In the genomic region with DNA sequence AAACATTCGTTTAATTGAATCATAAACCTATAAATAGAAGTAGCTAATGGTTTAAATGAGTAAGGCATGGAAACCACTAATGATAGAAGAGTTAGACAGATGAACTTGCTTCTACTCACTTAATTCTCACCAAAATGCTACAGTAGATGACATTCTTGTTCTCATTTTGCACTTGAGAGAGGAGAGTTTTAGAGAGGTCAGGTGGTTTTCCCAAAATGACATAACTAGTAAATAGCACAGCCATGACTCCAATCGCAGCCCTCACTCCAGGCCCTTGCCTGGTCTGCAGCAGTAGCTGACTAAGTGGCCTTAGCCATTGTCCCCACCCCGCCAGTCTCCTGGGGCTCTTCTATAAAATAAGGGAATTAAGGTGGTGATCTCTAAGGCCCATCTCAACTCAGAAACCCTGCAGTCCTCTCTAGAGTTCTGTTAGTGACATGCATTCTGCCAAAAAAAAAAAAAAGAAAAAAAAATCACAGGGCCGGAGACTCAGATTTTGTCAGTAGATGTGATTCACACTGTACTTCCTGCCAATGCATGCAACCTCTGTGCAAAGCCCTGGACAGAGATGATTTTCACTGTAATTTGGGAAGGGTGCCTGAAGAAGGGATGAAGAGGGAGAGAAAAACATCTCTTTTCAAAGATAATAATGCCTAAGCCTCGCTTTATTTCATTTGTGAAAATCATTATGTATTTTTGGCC, we compare ENCODE assay signal across 14 cellular contexts.
DNase-seq lines count a peak whose midpoint lies in the region; ATAC-seq and TF ChIP-seq lines count a peak whose summit lies in the region.
"Had no signal": no experiment of that assay in that cellular context is flagged by ENCODE, and none has a peak within 500 bp of the region (broad histone marks: within the 10 kb centered on the region; RNA-seq: fewer than 3 reads in every experiment).

No MANE protein-coding gene starts in this region.

- no peaks in the 10 kb centered on the region for H3K9me3 ChIP-seq in Caco-2
- H3K9me3 ChIP-seq in MM.1S (replicated peaks; ENCODE audit: insufficient read depth, low read length) = no peaks in the 10 kb centered on the region
- no peaks in the 10 kb centered on the region for H3K9me3 ChIP-seq in mesenchymal stem cell (ENCODE audit: control insufficient read depth, low read length)

- POLR2A ChIA-PET in Caco-2 (lab: Charles Lee) = no interaction called here
- POLR2A ChIA-PET in HEK293T (lab: Yijun Ruan, JAX) = no interaction called here

- no peak for ATAC-seq in HG03108 (IDR thresholded peaks at IDR 0.05; ENCODE audit: unreplicated experiment)
- no peak for ATAC-seq in GM21515 (IDR thresholded peaks at IDR 0.05; ENCODE audit: unreplicated experiment)

- no peak for TF ChIP-seq CTCF in Caco-2 (IDR thresholded peaks at IDR 0.05; ENCODE audit: insufficient read depth in 1 of 2, low read depth in 1 of 2, low read length in 1 of 2, severe bottlenecking in 1 of 2, unreplicated experiment in 1 of 2)
- TF ChIP-seq CTCF in MM.1S (IDR thresholded peaks at IDR 0.05; ENCODE audit: low read length) = no peak
- no peak for TF ChIP-seq CTCF in cardiac fibroblast (IDR thresholded peaks at IDR 0.05; ENCODE audit: low read depth, low read length)

- no peak overlapping the region for H3K23ac ChIP-seq in mesenchymal stem cell (ENCODE audit: low read length in 2 of 2)

- H3K9ac ChIP-seq in MM.1S (ENCODE audit: low read length) (peak overlapping the region; percentile 25; the same call in 1 of the 2 replicates), mesenchymal stem cell (ENCODE audit: low read length) (peak overlapping the region; percentile 66)

- no peak overlapping the region for H3K4ac ChIP-seq in mesenchymal stem cell (ENCODE audit: low read depth in 1 of 2, low read length in 2 of 2)

- H4K20me1 ChIP-seq in MM.1S (ENCODE audit: insufficient read depth, low read length) = no peaks in the 10 kb centered on the region

- H3K36me3 Mint-ChIP-seq in Caco-2 (ENCODE audit: insufficient read depth, unreplicated experiment) = peaks cover 7% of the 10 kb centered on the region
- H3K36me3 Mint-ChIP-seq: brain had no signal

- no peaks in the 10 kb centered on the region for H3K9me2 ChIP-seq in MM.1S (replicated peaks; ENCODE audit: insufficient read depth, low read length)

- H2AFZ ChIP-seq in MM.1S (ENCODE audit: low read length) = no peak overlapping the region
- H2AFZ ChIP-seq in mesenchymal stem cell (ENCODE audit: low read depth, low read length) = no peak overlapping the region

- peak overlapping the region; percentile 51 for H2BK120ac ChIP-seq in mesenchymal stem cell (ENCODE audit: low read depth, low read length)

- no peaks in the 10 kb centered on the region for H3K79me2 ChIP-seq in MM.1S (ENCODE audit: low read length)

- no peak overlapping the region for H4K91ac ChIP-seq in mesenchymal stem cell (ENCODE audit: low read length)

- peaks cover 32% of the 10 kb centered on the region for H3K4me1 Mint-ChIP-seq in Caco-2 (ENCODE audit: low read depth, unreplicated experiment)

- peaks cover 26% of the 10 kb centered on the region for H3F3A ChIP-seq in MM.1S (ENCODE audit: insufficient read depth, low read length)

- H3K4me3 Mint-ChIP-seq in Caco-2 (ENCODE audit: unreplicated experiment) = no peak overlapping the region
- H3K4me3 Mint-ChIP-seq: activated T-cell treated with anti-CD3 and anti-CD28 coated beads, Interleukin-2, amount 50 U/mL, for 4 hours; brain had no signal

- no peak overlapping the region for H2AK5ac ChIP-seq in mesenchymal stem cell (ENCODE audit: low read length, severe bottlenecking)

- H2BK12ac ChIP-seq in mesenchymal stem cell (ENCODE audit: low read length in 2 of 2) = no peak overlapping the region

- H3K9me3 Mint-ChIP-seq in Caco-2 (ENCODE audit: unreplicated experiment) = no peaks in the 10 kb centered on the region
- H3K9me3 Mint-ChIP-seq: activated T-cell treated with anti-CD3 and anti-CD28 coated beads, Interleukin-2, amount 50 U/mL, for 4 hours; brain had no signal

- DNase-seq in Caco-2 (no peak), MM.1S (peak; percentile 42), cardiac fibroblast (ENCODE audit: low read depth in 2 of 2) (peak; percentile 74 to 81), mesenchymal stem cell (peak; percentile 69), 8988T (no peak), HEK293T (ENCODE audit: extremely low spot score) (no peak)
- DNase-seq: activated T-cell treated with anti-CD3 and anti-CD28 coated beads, Interleukin-2, amount 50 U/mL, for 4 hours; DMS153; NCI-H1694 treated with DMSO at 0.1 percent for 48 hours; occipital lobe; OCI-M1 had no signal

- H4K8ac ChIP-seq in mesenchymal stem cell (ENCODE audit: low read length) = no peak overlapping the region

- H3K4me3 ChIP-seq in Caco-2 (ENCODE audit: low read depth, low read length) = no peak overlapping the region
- H3K4me3 ChIP-seq in MM.1S (ENCODE audit: low read length) = peak overlapping the region; percentile 20; the same call in 1 of the 2 replicates
- H3K4me3 ChIP-seq in cardiac fibroblast (replicated peaks in 1 of 2; ENCODE audit: low read depth in 2 of 2, low read length in 2 of 2) = no peak overlapping the region
- peak overlapping the region in 1 of 2 experiments; percentile 45 for H3K4me3 ChIP-seq in mesenchymal stem cell (ENCODE audit: insufficient read depth in 1 of 2, low read depth in 1 of 2, low read length in 2 of 2)

- no peak overlapping the region for H3K18ac ChIP-seq in mesenchymal stem cell (ENCODE audit: low read depth in 1 of 2, low read length in 2 of 2)

- peak overlapping the region; percentile 67 for H3K4me2 ChIP-seq in MM.1S (ENCODE audit: low read depth, low read length)
- no peak overlapping the region for H3K4me2 ChIP-seq in mesenchymal stem cell (ENCODE audit: low read length, poor library complexity, severe bottlenecking)

- H3K14ac ChIP-seq in mesenchymal stem cell (ENCODE audit: low read length in 2 of 2) = no peak overlapping the region

- H3K27ac Mint-ChIP-seq in Caco-2 (ENCODE audit: unreplicated experiment) = peak overlapping the region; percentile 54

- CTCF ChIA-PET in Caco-2 (lab: Charles Lee) (no interaction called here), HEK293T (lab: Yijun Ruan, JAX) (no interaction called here)

- H3K4me1 ChIP-seq in Caco-2 (peaks cover 30% of the 10 kb centered on the region), MM.1S (ENCODE audit: low read length) (peaks cover 49% of the 10 kb centered on the region), mesenchymal stem cell (ENCODE audit: control insufficient read depth, insufficient read depth, low read depth, low read length) (peaks cover 21% of the 10 kb centered on the region)

- H3K27ac ChIP-seq in MM.1S (ENCODE audit: low read length) (peak overlapping the region; percentile 67; the same call in 1 of the 2 replicates), mesenchymal stem cell (ENCODE audit: low read length, poor library complexity, severe bottlenecking) (no peak overlapping the region)

- H3K36me3 ChIP-seq in Caco-2 (ENCODE audit: control insufficient read depth, insufficient read depth, low read length) (no peaks in the 10 kb centered on the region; the same call in 1 of the 2 replicates), MM.1S (replicated peaks; ENCODE audit: insufficient read depth, low read length) (no peaks in the 10 kb centered on the region), mesenchymal stem cell (ENCODE audit: control insufficient read depth in 1 of 2, insufficient read depth in 2 of 2, low read depth in 1 of 2, low read length in 2 of 2) (no peaks in the 10 kb centered on the region)

- no peak overlapping the region for H2BK5ac ChIP-seq in mesenchymal stem cell (ENCODE audit: low read depth, low read length, poor library complexity, severe bottlenecking)

- H3K79me1 ChIP-seq in mesenchymal stem cell (replicated peaks; ENCODE audit: low read length, poor library complexity, severe bottlenecking) = no peaks in the 10 kb centered on the region

- BruUV-seq in Caco-2 (replicated peaks; lab: Mats Ljungman, UMichigan) = no TSS peak

- WGBS in mesenchymal stem cell = 50% methylated on average over 2 of the region's 5 CpGs

- H3K27me3 ChIP-seq in Caco-2 (replicated peaks; ENCODE audit: control insufficient read depth, insufficient read depth, low read length) = no peaks in the 10 kb centered on the region
- H3K27me3 ChIP-seq in MM.1S (replicated peaks; ENCODE audit: insufficient read depth, low read length) = no peaks in the 10 kb centered on the region
- no peaks in the 10 kb centered on the region for H3K27me3 ChIP-seq in mesenchymal stem cell (ENCODE audit: control insufficient read depth in 1 of 2, insufficient read depth in 1 of 2, low read length in 2 of 2)

- no peak overlapping the region for H2BK15ac ChIP-seq in mesenchymal stem cell (ENCODE audit: low read depth, poor library complexity, severe bottlenecking)

- intact Hi-C loops in Caco-2 (cut with micrococcal nuclease; ENCODE audit: unreplicated experiment) = loop anchor here (5.0 kb wide), 1 partner anchor 180 kb away; no protein-coding TSS in a partner anchor

- no peaks in the 10 kb centered on the region for H3K27me3 Mint-ChIP-seq in Caco-2 (ENCODE audit: insufficient read depth, unreplicated experiment)
- H3K27me3 Mint-ChIP-seq: brain had no signal

TF ChIP-seq in HEK293T, 16 proteins besides CTCF, POLR2A, EP300 and RAD21:
- TF ChIP-seq, protein P1, sequence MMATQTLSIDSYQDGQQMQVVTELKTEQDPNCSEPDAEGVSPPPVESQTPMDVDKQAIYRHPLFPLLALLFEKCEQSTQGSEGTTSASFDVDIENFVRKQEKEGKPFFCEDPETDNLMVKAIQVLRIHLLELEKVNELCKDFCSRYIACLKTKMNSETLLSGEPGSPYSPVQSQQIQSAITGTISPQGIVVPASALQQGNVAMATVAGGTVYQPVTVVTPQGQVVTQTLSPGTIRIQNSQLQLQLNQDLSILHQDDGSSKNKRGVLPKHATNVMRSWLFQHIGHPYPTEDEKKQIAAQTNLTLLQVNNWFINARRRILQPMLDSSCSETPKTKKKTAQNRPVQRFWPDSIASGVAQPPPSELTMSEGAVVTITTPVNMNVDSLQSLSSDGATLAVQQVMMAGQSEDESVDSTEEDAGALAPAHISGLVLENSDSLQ (IDR thresholded peaks at IDR 0.05) = no peak

Comparison
In these comparisons a context has a peak if more than half of its experiments do, and no peak if none do; other contexts are left out.
1. DNase-seq: peak in MM.1S (single experiment), cardiac fibroblast (2 of 2) and mesenchymal stem cell (single experiment); none in Caco-2 (0 of 2), 8988T (single experiment) and HEK293T (single experiment).